ENCODE assay signal across 17 cellular contexts in genomic region chr2:129913695-129914495, GRCh38.
"Had no signal": no experiment of that assay in that cellular context is flagged by ENCODE, and none has a peak within 500 bp of the region (broad histone marks: within the 10 kb centered on the region; RNA-seq: fewer than 3 reads in every experiment).

No MANE protein-coding gene starts in this region.

- DNase-seq: activated CD4-positive, alpha-beta T cell treated with anti-CD3 and anti-CD28 coated beads for 4 hours; activated CD4-positive, alpha-beta T cell treated with anti-CD3 and anti-CD28 coated beads, Interleukin-2, amount 50 U/mL, for 48 hours; activated CD4-positive, CD25-positive, alpha-beta regulatory T cell; aorta; caudate nucleus; dermis blood vessel endothelial cell; effector memory CD8-positive, alpha-beta T cell; kidney; small intestine; stimulated activated naive B cell treated with anti-CD40 and anti-IgM and Interleukin-4, amounts not matched to agents 10 μg/mL and 1 μg/mL and 100 μg/mL, for 72 hours; T1000 had no signal

- H3K27me3 ChIP-seq: right lobe of liver had no signal

- H3K9ac ChIP-seq: parathyroid adenoma had no signal

- H3K4me1 ChIP-seq: gastroesophageal sphincter, parathyroid adenoma, right lobe of liver had no signal

- H2AFZ ChIP-seq: parathyroid adenoma had no signal

- H3K36me3 ChIP-seq: gastroesophageal sphincter, right lobe of liver had no signal

- H3K4me3 ChIP-seq: gastroesophageal sphincter, lung, right lobe of liver had no signal

- FAIRE-seq: kidney, small intestine had no signal

- ATAC-seq: activated naive CD4-positive, alpha-beta T cell treated with anti-CD3 and anti-CD28 coated beads, Interleukin-2, amount 50 U/mL, for 72 hours; effector memory CD8-positive, alpha-beta T cell; gastroesophageal sphincter; natural killer cell treated with Interleukin-12 subunit alpha and Interleukin-12 subunit beta and Interleukin-15 and Interleukin-18, amount 100 ng/mL, for 72 hours; stimulated activated naive B cell treated with anti-CD40 and anti-IgM and Interleukin-4, amounts not matched to agents 10 μg/mL and 1 μg/mL and 100 μg/mL, for 72 hours had no signal

- H3K9me3 ChIP-seq: right lobe of liver had no signal

- H3K27ac ChIP-seq: gastroesophageal sphincter, parathyroid adenoma, right lobe of liver had no signal
